In genomic region chr5:149731617-149732400, GRCh38 we compare ENCODE assay signal across 1 cellular context.
TF ChIP-seq lines count a peak whose summit lies in the region.

No MANE protein-coding gene starts in this region.

TF ChIP-seq in H1, 55 proteins besides CTCF, POLR2A, EP300 and RAD21 (continued from another document):
- TF ChIP-seq TAF1 (IDR thresholded peaks at IDR 0.05; ENCODE audit: low read depth, low read length), result 0 out of 2 replicates have a peak, but pooled peaks have one; percentile 19
- no peak for TF ChIP-seq SRF (IDR thresholded peaks at IDR 0.05; ENCODE audit: low read depth, low read length)
- peak; percentile 85 for TF ChIP-seq CREB1 (IDR thresholded peaks at IDR 0.05)
- TF ChIP-seq BACH1 (IDR thresholded peaks at IDR 0.05; ENCODE audit: low read length), result no peak
- no peak for TF ChIP-seq EGR1 (IDR thresholded peaks at IDR 0.05; ENCODE audit: borderline replicate concordance, low read depth, low read length)
- TF ChIP-seq TCF12 (IDR thresholded peaks at IDR 0.05; ENCODE audit: low read depth, low read length), result no peak
- no peak for TF ChIP-seq TEAD4 (IDR thresholded peaks at IDR 0.05; ENCODE audit: low read depth, low read length)
- peak; percentile 47 for TF ChIP-seq SUZ12 (IDR thresholded peaks at IDR 0.05; ENCODE audit: low read length)
- TF ChIP-seq RNF2 (IDR thresholded peaks at IDR 0.05; ENCODE audit: borderline replicate concordance, low read depth, low read length, missing control alignments, poor library complexity, severe bottlenecking), result no peak
- TF ChIP-seq ASH2L (IDR thresholded peaks at IDR 0.05; ENCODE audit: low read length), result peak; percentile 73
- TF ChIP-seq PHF8 (conservative IDR thresholded peaks at IDR 0.05; ENCODE audit: low read depth, low read length), result no peak
- peak; percentile 29; the same call in 1 of the 2 replicates for TF ChIP-seq MAX (IDR thresholded peaks at IDR 0.05)
- TF ChIP-seq SIN3A (conservative IDR thresholded peaks at IDR 0.05 in 1 of 2, IDR thresholded peaks at IDR 0.05 in 1 of 2; ENCODE audit: low read depth in 1 of 2, low read length in 2 of 2), result peak in 1 of 2 experiments; percentile 73; a peak in 2 of 4 replicates
- TF ChIP-seq NRF1 (IDR thresholded peaks at IDR 0.05; ENCODE audit: low read depth, low read length), result no peak
- TF ChIP-seq USF2 (IDR thresholded peaks at IDR 0.05; ENCODE audit: low read length), result no peak
- TF ChIP-seq RBBP5 (IDR thresholded peaks at IDR 0.05; ENCODE audit: borderline replicate concordance, low read depth, low read length), result peak; percentile 93
